8 cellular contexts compared by ENCODE assay signal in the genomic region with DNA sequence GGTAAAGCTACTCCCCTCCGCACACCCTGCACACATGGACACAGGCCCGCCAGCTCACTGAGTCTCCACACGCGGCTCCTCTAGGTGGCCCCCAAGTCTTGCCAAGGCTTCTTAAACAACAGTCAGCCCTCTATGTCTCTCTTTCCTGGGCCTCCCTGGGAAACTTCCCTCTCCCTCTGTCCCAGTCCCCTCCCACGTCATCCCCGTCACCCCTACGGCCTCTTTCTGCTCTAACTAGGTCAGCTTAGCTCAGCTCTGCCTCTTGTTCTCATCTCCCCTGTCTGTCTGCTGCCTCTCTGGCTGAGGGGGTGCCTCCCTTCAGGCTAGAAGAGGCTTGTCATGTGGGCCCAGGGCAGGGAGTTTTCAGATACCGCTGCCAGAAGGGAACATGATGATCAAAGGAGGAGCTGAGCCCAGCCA. TPM values are rescaled to one million over a fixed set of nuclear protein-coding genes. Genes with fewer than 3 reads are reported as not detected.
DNase-seq lines count a peak whose midpoint lies in the region; ATAC-seq lines count a peak whose summit lies in the region.

No MANE protein-coding gene starts in this region.

- peak overlapping the region; percentile 58 for H3K27ac Mint-ChIP-seq in activated T-helper 2 cell treated with anti-CD3 and anti-CD28 coated beads, Interferon-gamma antibody, Interleukin-2, Interleukin-4, amounts not matched to agents 10 μg/mL and 5 μg/mL and 100 μg/mL, durations not matched to agents 14 hours and 24 hours and 36 hours

- H3K4me1 Mint-ChIP-seq in activated T-helper 2 cell treated with anti-CD3 and anti-CD28 coated beads, Interferon-gamma antibody, Interleukin-2, Interleukin-4, amounts not matched to agents 10 μg/mL and 5 μg/mL and 100 μg/mL, durations not matched to agents 14 hours and 24 hours and 36 hours (ENCODE audit: low read depth) = peaks cover 30% of the 10 kb centered on the region

- intact Hi-C loops in activated T-helper 2 cell treated with anti-CD3 and anti-CD28 coated beads, Interferon-gamma antibody, Interleukin-2, Interleukin-4, amounts not matched to agents 10 μg/mL and 5 μg/mL and 100 μg/mL, durations not matched to agents 14 hours and 24 hours and 36 hours (cut with micrococcal nuclease) = no loop called here
- intact Hi-C loops in head of caudate nucleus (cut with DNase I) = no loop called here

- no peaks in the 10 kb centered on the region for H3K27me3 ChIP-seq in H7 (ENCODE audit: control insufficient read depth, insufficient read depth, low read length)

- no peaks in the 10 kb centered on the region for H3K9me3 Mint-ChIP-seq in activated T-helper 2 cell treated with anti-CD3 and anti-CD28 coated beads, Interferon-gamma antibody, Interleukin-2, Interleukin-4, amounts not matched to agents 10 μg/mL and 5 μg/mL and 100 μg/mL, durations not matched to agents 14 hours and 24 hours and 36 hours

- peak; percentile 46 for DNase-seq in H7
- no peak for DNase-seq in activated T-helper 2 cell treated with anti-CD3 and anti-CD28 coated beads, Interferon-gamma antibody, Interleukin-2, Interleukin-4, amounts not matched to agents 10 μg/mL and 5 μg/mL and 100 μg/mL, durations not matched to agents 14 hours and 24 hours and 36 hours (ENCODE audit: low spot score)
- peak in 36 of 42 donors; percentile 1 to 55 (median 22) for DNase-seq in head of caudate nucleus
- peak; percentile 34 for DNase-seq in putamen (ENCODE audit: low spot score)
- no peak for DNase-seq in NCI-H1092 treated with DMSO at 0.1 percent for 48 hours (lab: John Stamatoyannopoulos, UW)
- no peak for DNase-seq in NOMO-1 treated with DMSO at 0.1 percent for 48 hours (lab: John Stamatoyannopoulos, UW; ENCODE audit: unreplicated experiment)
- DNase-seq in cortex of kidney (lab: John Stamatoyannopoulos, UW) = no peak

- peaks cover 69% of the 10 kb centered on the region for H3K36me3 Mint-ChIP-seq in activated T-helper 2 cell treated with anti-CD3 and anti-CD28 coated beads, Interferon-gamma antibody, Interleukin-2, Interleukin-4, amounts not matched to agents 10 μg/mL and 5 μg/mL and 100 μg/mL, durations not matched to agents 14 hours and 24 hours and 36 hours (ENCODE audit: low read depth)

- H3K4me3 Mint-ChIP-seq in activated T-helper 2 cell treated with anti-CD3 and anti-CD28 coated beads, Interferon-gamma antibody, Interleukin-2, Interleukin-4, amounts not matched to agents 10 μg/mL and 5 μg/mL and 100 μg/mL, durations not matched to agents 14 hours and 24 hours and 36 hours (ENCODE audit: low read depth) = no peak overlapping the region

- H3K36me3 ChIP-seq in H7 (replicated peaks; ENCODE audit: control insufficient read depth, insufficient read depth, low read length) = no peaks in the 10 kb centered on the region

- ATAC-seq in GM21717 (IDR thresholded peaks at IDR 0.05; ENCODE audit: unreplicated experiment) = no peak

- H3K27me3 Mint-ChIP-seq in activated T-helper 2 cell treated with anti-CD3 and anti-CD28 coated beads, Interferon-gamma antibody, Interleukin-2, Interleukin-4, amounts not matched to agents 10 μg/mL and 5 μg/mL and 100 μg/mL, durations not matched to agents 14 hours and 24 hours and 36 hours (ENCODE audit: low read depth) = no peaks in the 10 kb centered on the region

- no peak overlapping the region for H3K4me3 ChIP-seq in H7 (ENCODE audit: insufficient read depth, low read depth, low read length)

RNA-seq across cellular contexts. Expression of a gene that starts 38.8 kb away (rescaled TPM):
- total RNA-seq in H7 (2014; rRNA removed; shearing (Covaris generic)) = 26.9 and 41.7 TPM in 2 replicates
- 175 and 179 TPM in 2 replicates for total RNA-seq in activated T-helper 2 cell treated with anti-CD3 and anti-CD28 coated beads, Interferon-gamma antibody, Interleukin-2, Interleukin-4, amounts not matched to agents 10 μg/mL and 5 μg/mL and 100 μg/mL, durations not matched to agents 14 hours and 24 hours and 36 hours

RNA-seq across cellular contexts. Expression of a gene that starts 47.9 kb away (rescaled TPM):
- total RNA-seq in H7 (2014; rRNA removed; shearing (Covaris generic)) = 6.2 and 9.9 TPM in 2 replicates
- total RNA-seq in activated T-helper 2 cell treated with anti-CD3 and anti-CD28 coated beads, Interferon-gamma antibody, Interleukin-2, Interleukin-4, amounts not matched to agents 10 μg/mL and 5 μg/mL and 100 μg/mL, durations not matched to agents 14 hours and 24 hours and 36 hours = 25.1 and 25.9 TPM in 2 replicates

Comparison
In these comparisons a context has a peak if more than half of its experiments do, and no peak if none do; other contexts are left out.
1. DNase-seq: peak in H7 (single experiment), head of caudate nucleus (36 of 42) and putamen (single experiment); none in activated T-helper 2 cell treated with anti-CD3 and anti-CD28 coated beads, Interferon-gamma antibody, Interleukin-2, Interleukin-4, amounts not matched to agents 10 μg/mL and 5 μg/mL and 100 μg/mL, durations not matched to agents 14 hours and 24 hours and 36 hours (single experiment), NCI-H1092 treated with DMSO at 0.1 percent for 48 hours (single experiment), NOMO-1 treated with DMSO at 0.1 percent for 48 hours (single experiment) and cortex of kidney (single experiment).